Comparison of ENCODE assay signal across 8 cellular contexts in genomic region chr9:126516936-126517750, GRCh38.
DNase-seq lines count a peak whose midpoint lies in the region; ATAC-seq, FAIRE-seq and TF ChIP-seq lines count a peak whose summit lies in the region.

No MANE protein-coding gene starts in this region.

- H3K4me3 ChIP-seq in OCI-LY7 (ENCODE audit: low read depth, low read length, poor library complexity, severe bottlenecking), result peak overlapping the region; percentile 56

- POLR2A ChIA-PET in OCI-LY7 (lab: Charles Lee), result interaction anchor here (0.6 to 2.6 kb wide), 2 partner anchors 15 to 1478 kb away, joined by 3 to 17 read pairs; no protein-coding TSS in a partner anchor

- H3K27ac ChIP-seq in OCI-LY7 (ENCODE audit: low read depth, low read length, poor library complexity, severe bottlenecking), result no peak overlapping the region

- CTCF ChIA-PET in OCI-LY7 (lab: Charles Lee; ENCODE audit: unreplicated experiment), result no interaction called here

- 0 out of 2 replicates have a peak, but pooled peaks have one; percentile 14 for TF ChIP-seq POLR2A in H54 (IDR thresholded peaks at IDR 0.05; ENCODE audit: low read depth, low read length)

- H2AFZ ChIP-seq in OCI-LY7 (ENCODE audit: low read length), result peak overlapping the region; percentile 53

- H3K9me2 ChIP-seq in OCI-LY7 (ENCODE audit: insufficient read depth, low read length), result no peaks in the 10 kb centered on the region

- H3K4me1 ChIP-seq in OCI-LY7 (ENCODE audit: insufficient read depth, low read length, poor library complexity, severe bottlenecking), result peaks cover 22% of the 10 kb centered on the region

- H3K9me3 ChIP-seq in OCI-LY7 (ENCODE audit: low read length), result no peaks in the 10 kb centered on the region

- H3K4me2 ChIP-seq in OCI-LY7 (ENCODE audit: low read length), result peak overlapping the region; percentile 73

- FAIRE-seq in H54 (lab: Jason Lieb, UNC), result peak; percentile 89
- FAIRE-seq in RCC 7860 (lab: Jason Lieb, UNC), result no peak

- intact Hi-C loops in OCI-LY7 (cut with micrococcal nuclease; ENCODE audit: unreplicated experiment), result no loop called here

- DNase-seq in AML-193 (lab: John Stamatoyannopoulos, UW), result peak; percentile 36 to 48
- DNase-seq in H54 (ENCODE audit: insufficient read length, low spot score), result peak; percentile 97
- DNase-seq in OCI-LY7 (ENCODE audit: low spot score), result peak; percentile 24
- DNase-seq in amniotic stem cell (lab: John Stamatoyannopoulos, UW), result peak; percentile 73
- peak; percentile 62 for DNase-seq in iPS-NIHi7 (ENCODE audit: extremely low spot score)
- peak; percentile 35 for DNase-seq in smooth muscle cell of the brain vasculature (ENCODE audit: low read depth, low spot score)
- no peak for DNase-seq in RCC 7860 (ENCODE audit: low spot score)

- no peaks in the 10 kb centered on the region for H3K36me3 ChIP-seq in OCI-LY7 (ENCODE audit: insufficient read depth, low read length)

- no TSS peak for BruUV-seq in OCI-LY7 (replicated peaks; lab: Mats Ljungman, UMichigan)

- no peak for TF ChIP-seq CTCF in OCI-LY7 (conservative IDR thresholded peaks at IDR 0.05; ENCODE audit: low read length)

- no peaks in the 10 kb centered on the region for H3K79me2 ChIP-seq in OCI-LY7 (ENCODE audit: insufficient read depth, low read depth, low read length)

- no peak for ATAC-seq in GM21515 (IDR thresholded peaks at IDR 0.05; ENCODE audit: unreplicated experiment)

- no peaks in the 10 kb centered on the region for H4K20me1 ChIP-seq in OCI-LY7 (ENCODE audit: insufficient read depth, low read length)
